Comparison of ENCODE assay signal across 18 cellular contexts in genomic region chr17:68646626-68647526, GRCh38. TPM values are rescaled to one million over a fixed set of nuclear protein-coding genes. Genes with fewer than 3 reads are reported as not detected.
DNase-seq lines count a peak whose midpoint lies in the region; TF ChIP-seq lines count a peak whose summit lies in the region.
"Had no signal": no experiment of that assay in that cellular context is flagged by ENCODE, and none has a peak within 500 bp of the region (broad histone marks: within the 10 kb centered on the region; RNA-seq: fewer than 3 reads in every experiment).

No MANE protein-coding gene starts in this region.

- H3K27me3 ChIP-seq in esophagus squamous epithelium = no peaks in the 10 kb centered on the region
- H3K27me3 ChIP-seq: BLaER1 treated with 17β-estradiol and CSF1 and Interleukin-3, amounts not matched to agents 10 nM and 100 nM had no signal

- no peaks in the 10 kb centered on the region for H3K4me1 ChIP-seq in esophagus squamous epithelium
- H3K4me1 ChIP-seq: BLaER1 treated with 17β-estradiol and CSF1 and Interleukin-3, amounts not matched to agents 10 nM and 100 nM had no signal

- no peak overlapping the region for H3K4me3 ChIP-seq in esophagus squamous epithelium
- H3K4me3 ChIP-seq: BLaER1 treated with 17β-estradiol and CSF1 and Interleukin-3, amounts not matched to agents 10 nM and 100 nM; heart right ventricle; K562 had no signal

- DNase-seq in NCI-H146 (lab: John Stamatoyannopoulos, UW) (peak; percentile 25), NCI-H146 treated with DMSO at 0.1 percent for 48 hours (lab: John Stamatoyannopoulos, UW; ENCODE audit: unreplicated experiment) (no peak), NCI-H748 treated with DMSO at 0.1 percent for 48 hours (lab: John Stamatoyannopoulos, UW) (peak; percentile 92), fibroblast of peridontal ligament (ENCODE audit: extremely low read depth) (peak; percentile 48), stromal cell of bone marrow (ENCODE audit: low read depth) (peak; percentile 41), DMS 273 treated with DMSO at 0.1 percent for 48 hours (lab: John Stamatoyannopoulos, UW) (no peak), NCI-H2171 (lab: John Stamatoyannopoulos, UW) (no peak), esophagus squamous epithelium (lab: John Stamatoyannopoulos, UW) (no peak)
- DNase-seq: activated CD4-positive, alpha-beta T cell treated with anti-CD3 and anti-CD28 coated beads for 48 hours; effector memory CD8-positive, alpha-beta T cell; heart right ventricle; immature natural killer cell; substantia nigra; T-helper 1 cell had no signal

- TF ChIP-seq CTCF in esophagus squamous epithelium (IDR thresholded peaks at IDR 0.05) = no peak

- TF ChIP-seq POLR2A in esophagus squamous epithelium (IDR thresholded peaks at IDR 0.05) = no peak

- no peaks in the 10 kb centered on the region for H3K36me3 ChIP-seq in esophagus squamous epithelium
- H3K36me3 ChIP-seq: BLaER1 treated with 17β-estradiol and CSF1 and Interleukin-3, amounts not matched to agents 10 nM and 100 nM; heart right ventricle had no signal

- H3K27ac ChIP-seq in esophagus squamous epithelium = no peak overlapping the region
- H3K27ac ChIP-seq: BLaER1 treated with 17β-estradiol and CSF1 and Interleukin-3, amounts not matched to agents 10 nM and 100 nM; heart right ventricle had no signal

- intact Hi-C loops in esophagus squamous epithelium (cut with DNase I) = no loop called here

- H3K9me3 ChIP-seq in esophagus squamous epithelium = no peaks in the 10 kb centered on the region

- 74 to 81% methylated on average over 4 to 6 of the region's 11 CpGs for WGBS in esophagus squamous epithelium, 2 donors

RNA-seq across cellular contexts. Expression of gene FAM20A, which starts 45.7 kb away (rescaled TPM):
- 10 to 100 TPM in 1 of 4 donors, 1 to 10 TPM in 3; 4.0 to 15.3 (median 7.8) TPM for total RNA-seq in esophagus squamous epithelium
- total RNA-seq: activated naive CD4-positive, alpha-beta T cell treated with anti-CD3 and anti-CD28 coated beads, Interleukin-2, amount 50 U/mL, for 72 hours; lung microvascular endothelial cell had no signal

Comparison
In these comparisons a context has a peak if more than half of its experiments do, and no peak if none do; other contexts are left out.
1. DNase-seq: peak in NCI-H146 (single experiment), NCI-H748 treated with DMSO at 0.1 percent for 48 hours (single experiment), fibroblast of peridontal ligament (single experiment) and stromal cell of bone marrow (single experiment); none in NCI-H146 treated with DMSO at 0.1 percent for 48 hours (single experiment), DMS 273 treated with DMSO at 0.1 percent for 48 hours (single experiment), NCI-H2171 (single experiment) and esophagus squamous epithelium (single experiment).